10 cellular contexts compared by ENCODE assay signal in genomic region chr13:90414691-90415596, GRCh38.
DNase-seq lines count a peak whose midpoint lies in the region; ATAC-seq, FAIRE-seq and TF ChIP-seq lines count a peak whose summit lies in the region.
"Had no signal": no experiment of that assay in that cellular context is flagged by ENCODE, and none has a peak within 500 bp of the region (broad histone marks: within the 10 kb centered on the region; RNA-seq: fewer than 3 reads in every experiment).

No MANE protein-coding gene starts in this region.

- ATAC-seq in HG03039 (IDR thresholded peaks at IDR 0.05; ENCODE audit: unreplicated experiment) (no peak), HG02884 (IDR thresholded peaks at IDR 0.05; ENCODE audit: unreplicated experiment) (no peak)

- H3K9me2 ChIP-seq in SK-N-SH = no peaks in the 10 kb centered on the region

- peaks cover 22% of the 10 kb centered on the region for H3F3A ChIP-seq in SK-N-SH (replicated peaks; ENCODE audit: insufficient read depth)

- no peaks in the 10 kb centered on the region for H3K79me2 ChIP-seq in SK-N-SH (ENCODE audit: insufficient read depth)

- peak in 1 of 2 experiments; percentile 73; a peak in 1 of 4 replicates for TF ChIP-seq EP300 in SK-N-SH (IDR thresholded peaks at IDR 0.05; ENCODE audit: borderline replicate concordance in 1 of 2, low read depth in 1 of 2, low read length in 1 of 2)

- H3K36me3 ChIP-seq in HEK293 (ENCODE audit: control insufficient read depth in 2 of 2, insufficient read depth in 1 of 2, low read length in 2 of 2) (no peaks in the 10 kb centered on the region), SK-N-SH (replicated peaks in 1 of 2; ENCODE audit: control insufficient read depth in 1 of 2, insufficient read depth in 2 of 2, low read length in 1 of 2) (no peaks in the 10 kb centered on the region)
- H3K36me3 ChIP-seq: BE2C had no signal

- POLR2A ChIA-PET in HEK293 (lab: Yijun Ruan, JAX) (no interaction called here), SK-N-SH (lab: Yijun Ruan, JAX) (no interaction called here)

- H3K4me1 ChIP-seq in HEK293 (ENCODE audit: control insufficient read depth, insufficient read depth, low read length) (no peaks in the 10 kb centered on the region), SK-N-SH (ENCODE audit: control insufficient read depth in 1 of 2, insufficient read depth in 2 of 2, low read depth in 1 of 2, low read length in 1 of 2) (peaks cover 0 to 28% of the 10 kb centered on the region in 2 experiments; a peak in 3 of 4 replicates)
- H3K4me1 ChIP-seq: BE2C had no signal

- H3K4me3 ChIP-seq in HEK293 (ENCODE audit: low read depth, low read length) (no peak overlapping the region), SK-N-SH (ENCODE audit: low read depth in 2 of 2, low read length in 1 of 2) (no peak overlapping the region)

- H3K9me3 ChIP-seq in HEK293 (ENCODE audit: control insufficient read depth, insufficient read depth, low read depth, low read length) = no peaks in the 10 kb centered on the region
- no peaks in the 10 kb centered on the region for H3K9me3 ChIP-seq in SK-N-SH
- H3K9me3 ChIP-seq: BE2C had no signal

- no peaks in the 10 kb centered on the region for H3K27me3 ChIP-seq in SK-N-SH (ENCODE audit: insufficient read depth)
- H3K27me3 ChIP-seq: BE2C had no signal

- peak overlapping the region; percentile 41 for H3K4me2 ChIP-seq in SK-N-SH

- no peak for TF ChIP-seq CTCF in HEK293 (tag by site-specific recombination; IDR thresholded peaks at IDR 0.05)
- no peak for TF ChIP-seq CTCF in SK-N-SH (IDR thresholded peaks at IDR 0.05)

- peak overlapping the region; percentile 61 for H2AFZ ChIP-seq in SK-N-SH (ENCODE audit: low read depth)

- peak; percentile 22 for DNase-seq in 8988T
- DNase-seq in SK-N-SH = no peak
- DNase-seq in fibroblast of peridontal ligament (ENCODE audit: extremely low read depth) = peak; percentile 53
- no peak for DNase-seq in frontal cortex (ENCODE audit: low spot score in 2 of 2)
- no peak for DNase-seq in stimulated activated CD4-positive, alpha-beta T cell treated with anti-CD3 and anti-CD28 coated beads, Interleukin-15, amount 100 ng/mL, for 24 hours
- DNase-seq: BE2C, NCI-H1694 treated with DMSO at 0.1 percent for 48 hours had no signal

- no peak for FAIRE-seq in frontal cortex (lab: Jason Lieb, UNC)

- TF ChIP-seq RAD21 in SK-N-SH (IDR thresholded peaks at IDR 0.05; ENCODE audit: low read length) = no peak

- H3K27ac ChIP-seq in HEK293 (ENCODE audit: extremely low read depth, low read depth, low read length) (no peak overlapping the region), SK-N-SH (ENCODE audit: low read depth in 2 of 2, low read length in 1 of 2) (peak overlapping the region; percentile 74 to 81)

- no peaks in the 10 kb centered on the region for H4K20me1 ChIP-seq in SK-N-SH (ENCODE audit: insufficient read depth)

- CTCF ChIA-PET in HEK293 (lab: Yijun Ruan, JAX) (no interaction called here), SK-N-SH (lab: Yijun Ruan, JAX) (no interaction called here)

- no peak overlapping the region for H3K9ac ChIP-seq in SK-N-SH

- WGBS in SK-N-SH (ENCODE audit: low lambda C conversion rate) = 26% methylated on average over 3 of the region's 3 CpGs

TF ChIP-seq in HEK293, 187 proteins besides CTCF, POLR2A, EP300 and RAD21:
- TF ChIP-seq ELK4 (IDR thresholded peaks at IDR 0.05; ENCODE audit: borderline replicate concordance, low read depth, low read length) = 0 out of 2 replicates have a peak, but pooled peaks have one; percentile 20
- TF ChIP-seq ZSCAN5A (tag by site-specific recombination; IDR thresholded peaks at IDR 0.05) = no peak

TF ChIP-seq in SK-N-SH, 30 proteins besides CTCF, POLR2A, EP300 and RAD21:
- TF ChIP-seq JUND (IDR thresholded peaks at IDR 0.05) = peak; percentile 86
- TF ChIP-seq RXRA (IDR thresholded peaks at IDR 0.05; ENCODE audit: borderline replicate concordance, low read depth) = 0 out of 2 replicates have a peak, but pooled peaks have one; percentile 45
- TF ChIP-seq TEAD4 (IDR thresholded peaks at IDR 0.05; ENCODE audit: borderline replicate concordance, insufficient read depth) = 0 out of 2 replicates have a peak, but pooled peaks have one; percentile 42
- peak; percentile 51; the same call in 1 of the 2 replicates for TF ChIP-seq NFIC (IDR thresholded peaks at IDR 0.05; ENCODE audit: borderline replicate concordance)
- peak; percentile 79 for TF ChIP-seq TCF12 (IDR thresholded peaks at IDR 0.05)
- TF ChIP-seq RFX5 (IDR thresholded peaks at IDR 0.05; ENCODE audit: low read length) = no peak
- peak; percentile 84 for TF ChIP-seq FOSL2 (IDR thresholded peaks at IDR 0.05; ENCODE audit: borderline replicate concordance, low read depth)
- no peak for TF ChIP-seq USF1 (IDR thresholded peaks at IDR 0.05; ENCODE audit: borderline replicate concordance, low read depth)
- no peak for TF ChIP-seq USF2 (IDR thresholded peaks at IDR 0.05; ENCODE audit: borderline replicate concordance, low read depth, low read length)
- TF ChIP-seq TAF1 (IDR thresholded peaks at IDR 0.05; ENCODE audit: borderline replicate concordance, low read depth, low read length) = no peak
TF ChIP-seq in SK-N-SH: peak in this region for 6.

Comparison
In these comparisons a context has a peak if more than half of its experiments do, and no peak if none do; other contexts are left out.
1. DNase-seq: peak in 8988T (single experiment) and fibroblast of peridontal ligament (single experiment); none in SK-N-SH (single experiment), frontal cortex (0 of 2) and stimulated activated CD4-positive, alpha-beta T cell treated with anti-CD3 and anti-CD28 coated beads, Interleukin-15, amount 100 ng/mL, for 24 hours (single experiment).